8 cellular contexts compared by ENCODE assay signal in the genomic region with DNA sequence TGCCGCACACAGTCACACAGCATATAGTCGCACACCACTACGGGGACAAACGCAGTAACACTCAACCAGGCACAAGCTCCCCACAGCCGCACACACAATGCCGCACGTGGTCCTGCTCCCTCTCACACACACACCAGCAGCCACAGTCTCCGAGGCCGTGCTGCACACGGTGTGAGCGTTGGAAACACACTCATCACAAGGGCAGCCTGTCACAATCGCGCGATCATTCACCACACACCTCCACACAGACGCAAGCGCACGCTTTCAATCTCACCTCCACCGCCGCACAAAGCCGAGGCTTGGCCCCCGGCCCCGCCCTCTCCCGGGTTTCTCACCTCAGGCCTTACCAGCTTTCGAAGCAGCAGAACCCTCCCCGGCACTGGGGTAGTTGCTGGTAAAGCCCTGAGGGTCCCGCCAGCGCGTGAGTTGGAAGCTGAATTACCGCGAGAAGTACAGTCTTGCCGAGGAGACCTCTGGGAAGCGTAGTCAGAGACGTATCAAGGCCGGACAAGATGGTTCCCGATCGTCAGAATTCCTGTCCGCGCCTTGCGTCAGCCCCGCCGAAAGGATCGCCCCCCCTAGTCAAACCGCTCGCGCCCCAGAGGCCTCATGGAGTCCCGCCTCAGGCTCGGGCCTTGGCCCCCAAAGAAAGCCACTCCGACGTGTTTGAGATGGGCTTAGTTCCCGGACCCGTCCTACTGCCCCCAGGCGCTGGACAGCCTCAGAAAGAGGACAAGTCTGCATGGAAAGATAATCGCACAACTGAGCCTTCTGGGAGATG. TPM values are rescaled to one million over a fixed set of nuclear protein-coding genes. Genes with fewer than 3 reads are reported as not detected.
DNase-seq lines count a peak whose midpoint lies in the region; FAIRE-seq and TF ChIP-seq lines count a peak whose summit lies in the region.

A gene (minus strand): TSS at position 423 of the 781 bp plus-strand sequence. CDS start 13,004 bp downstream, outside the sequence.

- peak within 1 kb of the TSS; percentile 95 for H3K4me3 ChIP-seq in fibroblast of villous mesenchyme (ENCODE audit: low read depth, low read length)

- peak; percentile 53 for TF ChIP-seq POLR2A in H54 (IDR thresholded peaks at IDR 0.05; ENCODE audit: low read depth, low read length)

- H3K4me3 Mint-ChIP-seq in nephron progenitor cell, result peak within 1 kb of the TSS; percentile 99
- peak within 1 kb of the TSS; percentile 99 for H3K4me3 Mint-ChIP-seq in stimulated activated naive CD8-positive, alpha-beta T cell treated with anti-CD3 and anti-CD28 coated beads, Interleukin-15, Interleukin-2, amounts not matched to agents 100 ng/mL and 50 ng/mL, for 24 hours

- H3K36me3 Mint-ChIP-seq in nephron progenitor cell (ENCODE audit: low read depth), result peaks cover 64% of the 10 kb centered on the region
- H3K36me3 Mint-ChIP-seq in stimulated activated naive CD8-positive, alpha-beta T cell treated with anti-CD3 and anti-CD28 coated beads, Interleukin-15, Interleukin-2, amounts not matched to agents 100 ng/mL and 50 ng/mL, for 24 hours (ENCODE audit: low read depth), result peaks cover 38% of the 10 kb centered on the region

- H3K27me3 Mint-ChIP-seq in nephron progenitor cell (ENCODE audit: low read depth, poor library complexity), result peaks cover 8% of the 10 kb centered on the region
- no peaks in the 10 kb centered on the region for H3K27me3 Mint-ChIP-seq in stimulated activated naive CD8-positive, alpha-beta T cell treated with anti-CD3 and anti-CD28 coated beads, Interleukin-15, Interleukin-2, amounts not matched to agents 100 ng/mL and 50 ng/mL, for 24 hours

- H3K9me3 Mint-ChIP-seq in nephron progenitor cell, result peaks cover 95% of the 10 kb centered on the region
- H3K9me3 Mint-ChIP-seq in stimulated activated naive CD8-positive, alpha-beta T cell treated with anti-CD3 and anti-CD28 coated beads, Interleukin-15, Interleukin-2, amounts not matched to agents 100 ng/mL and 50 ng/mL, for 24 hours, result peaks cover 10% of the 10 kb centered on the region

- DNase-seq in ELF-1 (ENCODE audit: low read depth, low spot score) (peak; percentile 99), H54 (ENCODE audit: insufficient read length, low spot score) (peak; percentile 98), M059J (ENCODE audit: low read depth) (peak; percentile 97), SHP77 (lab: John Stamatoyannopoulos, UW) (peak; percentile 95 to 98), activated gamma-delta T cell treated with Interleukin-2 at 50 U/mL for 16 hours (peak; percentile 91), fibroblast of villous mesenchyme (ENCODE audit: low read depth) (peak; percentile 97), nephron progenitor cell (peak; percentile 89)

- H3K27ac Mint-ChIP-seq in nephron progenitor cell, result peak within 1 kb of the TSS; percentile 100
- peak within 1 kb of the TSS; percentile 100 for H3K27ac Mint-ChIP-seq in stimulated activated naive CD8-positive, alpha-beta T cell treated with anti-CD3 and anti-CD28 coated beads, Interleukin-15, Interleukin-2, amounts not matched to agents 100 ng/mL and 50 ng/mL, for 24 hours

- TF ChIP-seq CTCF in fibroblast of villous mesenchyme (IDR thresholded peaks at IDR 0.05; ENCODE audit: insufficient read depth, low read depth, low read length) (peak; percentile 7), nephron progenitor cell (IDR thresholded peaks at IDR 0.05) (no peak)

- H3K4me1 Mint-ChIP-seq in nephron progenitor cell, result peaks cover 19% of the 10 kb centered on the region
- peaks cover 32% of the 10 kb centered on the region for H3K4me1 Mint-ChIP-seq in stimulated activated naive CD8-positive, alpha-beta T cell treated with anti-CD3 and anti-CD28 coated beads, Interleukin-15, Interleukin-2, amounts not matched to agents 100 ng/mL and 50 ng/mL, for 24 hours (ENCODE audit: low read depth)

- peak; percentile 55 for FAIRE-seq in H54 (lab: Jason Lieb, UNC)

RNA-seq across cellular contexts. Expression of the gene that starts here (rescaled TPM):
- 4.5 and 6.7 TPM in 2 replicates for total RNA-seq in M059J (2014; rRNA removed; shearing (Covaris generic))
- total RNA-seq in fibroblast of villous mesenchyme, result 8.4 and 11.2 TPM in 2 replicates

Comparison
In these comparisons a context has a peak if more than half of its experiments do, and no peak if none do; other contexts are left out.
1. Peak in every context shown above with its lines: DNase-seq and H3K4me3 ChIP-seq.